In the genomic region with DNA sequence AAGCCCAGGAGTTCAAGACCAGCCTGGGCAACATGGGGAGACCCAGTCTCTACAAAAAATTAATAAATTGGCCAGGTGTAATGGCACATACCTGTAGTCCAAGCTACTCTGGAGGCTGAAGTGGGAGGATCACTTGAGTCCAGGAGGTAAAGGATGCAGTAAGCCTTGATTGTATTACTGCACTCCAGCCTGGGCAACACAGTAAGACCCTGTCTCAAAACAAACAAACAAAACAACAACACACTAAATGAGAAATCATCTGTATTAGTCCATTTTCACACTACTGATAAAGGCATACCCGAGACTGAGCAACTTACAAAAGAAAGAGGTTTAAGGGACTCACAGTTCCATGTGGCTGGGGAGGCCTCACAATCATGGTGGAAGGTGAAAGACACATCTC, we compare ENCODE assay signal across 24 cellular contexts.
"Had no signal": no experiment of that assay in that cellular context is flagged by ENCODE, and none has a peak within 500 bp of the region (broad histone marks: within the 10 kb centered on the region; RNA-seq: fewer than 3 reads in every experiment).

No MANE protein-coding gene starts in this region.

- H3K27ac Mint-ChIP-seq: activated naive CD8-positive, alpha-beta T cell; nephron progenitor cell; T-helper 2 cell treated with Interferon-gamma antibody and Interleukin-4, amounts not matched to agents 5 μg/mL and 100 μg/mL, for 36 hours had no signal

- H3K4me3 ChIP-seq: adrenal gland, ascending aorta, heart left ventricle, spleen, tibial artery had no signal

- H3K27me3 Mint-ChIP-seq: activated naive CD8-positive, alpha-beta T cell; dendritic cell treated with granulocyte-macrophage colony-stimulating factor and Interleukin-4, amounts not matched to agents 40 ng/mL and 50 ng/mL, for 4 days had no signal

- H3K4me3 Mint-ChIP-seq: activated naive CD8-positive, alpha-beta T cell; dendritic cell treated with granulocyte-macrophage colony-stimulating factor and Interleukin-4, amounts not matched to agents 40 ng/mL and 50 ng/mL, for 4 days; nephron progenitor cell; T-helper 2 cell treated with Interferon-gamma antibody and Interleukin-4, amounts not matched to agents 5 μg/mL and 100 μg/mL, for 36 hours had no signal

- FAIRE-seq: endometrium had no signal

- H3K27ac ChIP-seq: spleen, WERI-Rb-1 had no signal

- H3K9me3 Mint-ChIP-seq: T-helper 2 cell treated with Interferon-gamma antibody and Interleukin-4, amounts not matched to agents 5 μg/mL and 100 μg/mL, for 36 hours had no signal

- DNase-seq: activated gamma-delta T cell treated with Interleukin-2 at 50 U/mL for 16 hours; activated T-cell treated with anti-CD3 and anti-CD28 coated beads, Interleukin-2, amount 50 U/mL, for 1 hour; adrenal gland; brain microvascular endothelial cell; caudate nucleus; effector CD4-positive, alpha-beta T cell; foreskin melanocyte; heart left ventricle; islet precursor cell; left cardiac atrium; nephron progenitor cell; occipital lobe; retina; spleen; stimulated activated CD4-positive, alpha-beta T cell treated with anti-CD3 and anti-CD28 coated beads, Interleukin-4, amount 100 ng/mL, for 1 hour; stimulated activated naive CD4-positive, alpha-beta T cell; substantia nigra; tibial artery; WERI-Rb-1 had no signal

- ATAC-seq: heart left ventricle, left cardiac atrium had no signal

- H3K9me3 ChIP-seq: adrenal gland, ascending aorta, heart left ventricle, spleen, tibial artery had no signal

- H3K36me3 Mint-ChIP-seq: activated naive CD8-positive, alpha-beta T cell had no signal

- H3K36me3 ChIP-seq: adrenal gland, ascending aorta, brain microvascular endothelial cell, heart left ventricle, spleen, tibial artery, WERI-Rb-1 had no signal

- H3K27me3 ChIP-seq: adrenal gland, ascending aorta, brain microvascular endothelial cell, heart left ventricle, spleen, tibial artery had no signal
